19 cellular contexts compared by ENCODE assay signal in genomic region chr5:109714592-109714991, GRCh38. TPM values are rescaled to one million over a fixed set of nuclear protein-coding genes. Genes with fewer than 3 reads are reported as not detected.
A peak's percentile ranks its signal among the peaks of the same experiment; 100 is the strongest.
DNase-seq lines count a peak whose midpoint lies in the region; ATAC-seq and TF ChIP-seq lines count a peak whose summit lies in the region.
"Had no signal": no experiment of that assay in that cellular context is flagged by ENCODE, and none has a peak within 500 bp of the region (broad histone marks: within the 10 kb centered on the region; RNA-seq: fewer than 3 reads in every experiment).

No MANE protein-coding gene starts in this region.

- H3K9me3 ChIP-seq in DND-41 (ENCODE audit: insufficient read depth, low read length, severe bottlenecking) (no peaks in the 10 kb centered on the region), osteoblast (ENCODE audit: low read depth, low read length) (no peaks in the 10 kb centered on the region), esophagus muscularis mucosa (no peaks in the 10 kb centered on the region)
- H3K9me3 ChIP-seq: A549, BE2C, MG63, SJCRH30 had no signal

- no peak for TF ChIP-seq POLR2A in erythroblast (IDR thresholded peaks at IDR 0.05; ENCODE audit: low read length)
- TF ChIP-seq POLR2A in esophagus muscularis mucosa (IDR thresholded peaks at IDR 0.05; ENCODE audit: low read depth): no peak

- H4K20me1 ChIP-seq in DND-41 (ENCODE audit: insufficient read depth, low read length) (peaks cover 19% of the 10 kb centered on the region; the same call in 1 of the 2 replicates), KMS-11 (ENCODE audit: insufficient read depth) (peaks cover 31% of the 10 kb centered on the region), osteoblast (ENCODE audit: insufficient read depth, low read length) (no peaks in the 10 kb centered on the region)

- 58% methylated on average over 3 of the region's 3 CpGs for WGBS in esophagus muscularis mucosa

- H3K79me2 ChIP-seq in DND-41 (ENCODE audit: insufficient read depth, low read length): peaks cover 80% of the 10 kb centered on the region
- peaks cover 90% of the 10 kb centered on the region for H3K79me2 ChIP-seq in KMS-11 (ENCODE audit: insufficient read depth, low read depth)
- peaks cover 23% of the 10 kb centered on the region for H3K79me2 ChIP-seq in osteoblast (ENCODE audit: insufficient read depth, low read length)

- H2AFZ ChIP-seq in DND-41 (ENCODE audit: low read depth, low read length) (no peak overlapping the region), KMS-11 (ENCODE audit: low read depth) (no peak overlapping the region), osteoblast (ENCODE audit: low read length) (peak overlapping the region; percentile 17)
- H2AFZ ChIP-seq: GM23248 had no signal

- H3K9ac ChIP-seq in DND-41 (ENCODE audit: low read depth, low read length) (no peak overlapping the region), KMS-11 (no peak overlapping the region)
- H3K9ac ChIP-seq: GM23248 had no signal

- H3K4me3 ChIP-seq in DND-41 (ENCODE audit: low read depth in 1 of 2, low read length in 2 of 2) (no peak overlapping the region), KMS-11 (IDR thresholded peaks at IDR 0.05; ENCODE audit: insufficient read depth, low read depth, low read length) (no peak overlapping the region), osteoblast (ENCODE audit: insufficient read depth, low read length) (no peak overlapping the region), esophagus muscularis mucosa (no peak overlapping the region)
- H3K4me3 ChIP-seq: A549, GM23248, MG63, SJCRH30 had no signal

- peak; percentile 35; the same call in 1 of the 3 replicates for ATAC-seq in DND-41 (ENCODE audit: insufficient read depth, low read depth)
- ATAC-seq in GM18520 (IDR thresholded peaks at IDR 0.05; ENCODE audit: unreplicated experiment): no peak
- ATAC-seq: A549 had no signal

- H3K27me3 ChIP-seq in DND-41 (ENCODE audit: insufficient read depth, low read length, poor library complexity) (no peaks in the 10 kb centered on the region), KMS-11 (ENCODE audit: insufficient read depth, low read depth) (no peaks in the 10 kb centered on the region), osteoblast (ENCODE audit: insufficient read depth, low read length) (no peaks in the 10 kb centered on the region), esophagus muscularis mucosa (no peaks in the 10 kb centered on the region)
- H3K27me3 ChIP-seq: BE2C, MG63, SJCRH30 had no signal

- DNase-seq in DND-41 (no peak), erythroblast (lab: John Stamatoyannopoulos, UW) (peak; percentile 27 to 35), osteoblast (ENCODE audit: insufficient read length, low spot score, missing footprints) (no peak), esophagus muscularis mucosa (ENCODE audit: extremely low spot score) (no peak), NCI-H524 treated with DMSO at 0.1 percent for 48 hours (lab: John Stamatoyannopoulos, UW) (no peak)
- no peak for DNase-seq in effector CD8-positive, alpha-beta T cell (lab: John Stamatoyannopoulos, UW)
- DNase-seq: BE2C, DMS53, EL, GF-D8, GM23248, HCEC 1CT, MG63, NCI-H1417, NCI-H1694 treated with DMSO at 0.1 percent for 48 hours, SJCRH30 had no signal

- H3K4me2 ChIP-seq in DND-41 (ENCODE audit: insufficient read depth, low read length) (no peak overlapping the region), KMS-11 (0 out of 2 replicates have a peak overlapping the region, but pooled peaks have one; percentile 40), osteoblast (ENCODE audit: insufficient read depth, low read length) (no peak overlapping the region)
- H3K4me2 ChIP-seq: A549 had no signal

- peak overlapping the region; percentile 40; the same call in 1 of the 2 replicates for H3K27ac ChIP-seq in DND-41 (ENCODE audit: low read length)
- no peak overlapping the region; the same call in 1 of the 2 replicates for H3K27ac ChIP-seq in KMS-11
- no peak overlapping the region for H3K27ac ChIP-seq in osteoblast (ENCODE audit: low read depth, low read length)
- H3K27ac ChIP-seq in esophagus muscularis mucosa (replicated peaks in 1 of 4): no peak overlapping the region
- H3K27ac ChIP-seq: A549, GM23248, SJCRH30 had no signal

- TF ChIP-seq CTCF in DND-41 (IDR thresholded peaks at IDR 0.05; ENCODE audit: borderline replicate concordance, extremely low read depth, low read length, poor library complexity, severe bottlenecking): no peak
- no peak for TF ChIP-seq CTCF in KMS-11 (conservative IDR thresholded peaks at IDR 0.05; ENCODE audit: low read depth, low read length)
- TF ChIP-seq CTCF in osteoblast (IDR thresholded peaks at IDR 0.05; ENCODE audit: extremely low read depth, low read depth, low read length): no peak
- no peak for TF ChIP-seq CTCF in esophagus muscularis mucosa (IDR thresholded peaks at IDR 0.05)

- TF ChIP-seq EP300 in esophagus muscularis mucosa (IDR thresholded peaks at IDR 0.05): no peak

- intact Hi-C loops in esophagus muscularis mucosa (cut with DNase I): no loop called here

- H3K4me1 ChIP-seq in DND-41 (ENCODE audit: insufficient read depth, low read length): no peaks in the 10 kb centered on the region
- H3K4me1 ChIP-seq in KMS-11 (ENCODE audit: low read depth, poor library complexity, severe bottlenecking): peaks cover 65% of the 10 kb centered on the region
- H3K4me1 ChIP-seq in osteoblast (ENCODE audit: insufficient read depth, low read length): peaks cover 4% of the 10 kb centered on the region
- peaks cover 0 to 5% (median 0%) of the 10 kb centered on the region in 4 donors for H3K4me1 ChIP-seq in esophagus muscularis mucosa
- H3K4me1 ChIP-seq: A549, BE2C had no signal

- H3K36me3 ChIP-seq in DND-41 (ENCODE audit: insufficient read depth, low read length): peaks cover 43% of the 10 kb centered on the region
- H3K36me3 ChIP-seq in KMS-11 (ENCODE audit: insufficient read depth): no peaks in the 10 kb centered on the region; the same call in 1 of the 2 replicates
- no peaks in the 10 kb centered on the region for H3K36me3 ChIP-seq in osteoblast (ENCODE audit: insufficient read depth, low read length)
- peaks cover 0 to 6% (median 1%) of the 10 kb centered on the region in 4 donors for H3K36me3 ChIP-seq in esophagus muscularis mucosa
- H3K36me3 ChIP-seq: BE2C had no signal

RNA-seq across cellular contexts. Expression of gene MAN2A1, which starts 24.9 kb away (rescaled TPM):
- total RNA-seq in osteoblast (69.5 and 81.8 TPM in 2 replicates), esophagus muscularis mucosa (10 to 100 TPM; 22.3 to 29.5 (median 27.4) TPM)

Comparison
In these comparisons a context has a peak if more than half of its experiments do, and no peak if none do; other contexts are left out.
1. DNase-seq: peak in erythroblast (2 of 2); none in DND-41 (single experiment), osteoblast (single experiment), esophagus muscularis mucosa (single experiment), effector CD8-positive, alpha-beta T cell (single experiment) and NCI-H524 treated with DMSO at 0.1 percent for 48 hours (single experiment).